25 cellular contexts compared by ENCODE assay signal in the genomic region with DNA sequence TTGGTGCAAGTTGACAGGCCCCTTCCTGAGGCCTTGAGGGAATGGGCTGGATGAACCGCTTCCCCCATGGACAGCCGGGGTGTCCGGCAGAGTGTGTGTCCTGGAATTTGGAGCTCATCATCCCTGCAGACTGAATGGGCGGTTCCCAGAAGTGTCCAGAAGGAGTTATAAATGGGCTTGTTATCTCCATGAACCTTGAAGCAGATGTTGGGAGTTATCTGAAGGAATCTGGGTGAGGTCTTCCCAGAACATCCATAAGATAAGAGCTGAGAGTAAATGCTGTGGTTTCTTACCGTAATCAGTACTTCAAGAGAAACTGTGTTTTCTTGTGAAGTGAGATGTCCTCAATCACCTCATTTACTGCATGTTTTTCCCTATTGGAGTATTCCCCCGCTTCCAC.
"Had no signal": no experiment of that assay in that cellular context is flagged by ENCODE, and none has a peak within 500 bp of the region (broad histone marks: within the 10 kb centered on the region; RNA-seq: fewer than 3 reads in every experiment).

No MANE protein-coding gene starts in this region.

- H3K9me3 ChIP-seq: colonic mucosa, esophagus squamous epithelium, gastrocnemius medialis, ovary, right lobe of liver, thoracic aorta, uterus had no signal

- H3K4me3 ChIP-seq: cardiac muscle cell, colonic mucosa, esophagus squamous epithelium, gastrocnemius medialis, ovary, right lobe of liver, thoracic aorta, uterus had no signal

- H3K36me3 ChIP-seq: cardiac muscle cell, colonic mucosa, esophagus squamous epithelium, gastrocnemius medialis, ovary, right lobe of liver, thoracic aorta, uterus had no signal

- H3K4me1 ChIP-seq: colonic mucosa, esophagus squamous epithelium, gastrocnemius medialis, right lobe of liver, uterus had no signal

- ATAC-seq: activated CD4-positive, alpha-beta T cell treated with anti-CD3 and anti-CD28 coated beads for 36 hours; activated naive CD4-positive, alpha-beta T cell treated with anti-CD3 and anti-CD28 coated beads, Interleukin-2, amount 50 U/mL, for 72 hours; activated T-cell treated with anti-CD3 and anti-CD28 coated beads, Interleukin-2, amount 50 U/mL, for 72 hours; gastrocnemius medialis; right lobe of liver; stimulated activated naive CD8-positive, alpha-beta T cell treated with anti-CD3 and anti-CD28 coated beads, Interleukin-15, Interleukin-2, amounts not matched to agents 100 U/mL and 50 U/mL, for 24 hours had no signal

- DNase-seq: activated CD4-positive, alpha-beta T cell treated with anti-CD3 and anti-CD28 coated beads for 36 hours; activated CD4-positive, alpha-beta T cell treated with anti-CD3 and anti-CD28 coated beads, Interleukin-2, amount 50 U/mL, for 4 hours; activated CD4-positive, CD25-positive, alpha-beta regulatory T cell; activated naive CD4-positive, alpha-beta T cell; activated T-cell treated with anti-CD3 and anti-CD28 coated beads for 4 hours; activated T-cell treated with anti-CD3 and anti-CD28 coated beads, Interleukin-2, amount 50 U/mL, for 72 hours; aorta; cerebellar nuclear complex; colonic mucosa; effector CD8-positive, alpha-beta T cell; esophagus squamous epithelium; gastrocnemius medialis; hypothalamus; immature natural killer cell; kidney; ovary; right lobe of liver; stimulated activated CD4-positive, alpha-beta T cell treated with anti-CD3 and anti-CD28 coated beads, Interleukin-12 subunit alpha, Interleukin-12 subunit beta, amount 100 ng/mL, for 4 hours; stimulated activated CD4-positive, alpha-beta T cell treated with anti-CD3 and anti-CD28 coated beads, Interleukin-4, amount 100 ng/mL, for 1 hour; stimulated activated naive CD8-positive, alpha-beta T cell treated with anti-CD3 and anti-CD28 coated beads, Interleukin-15, Interleukin-2, amounts not matched to agents 100 U/mL and 50 U/mL, for 24 hours; uterus had no signal

- H3K27me3 ChIP-seq: cardiac muscle cell, colonic mucosa, gastrocnemius medialis, ovary, right lobe of liver, uterus had no signal

- H3K27ac ChIP-seq: cardiac muscle cell, colonic mucosa, epithelial cell of prostate, esophagus squamous epithelium, gastrocnemius medialis, ovary, right lobe of liver, thoracic aorta, uterus had no signal
